In genomic region chr16:2450975-2451381, GRCh38 we compare ENCODE assay signal across 23 cellular contexts. TPM values are rescaled to one million over a fixed set of nuclear protein-coding genes. Genes with fewer than 3 reads are reported as not detected.
DNase-seq lines count a peak whose midpoint lies in the region; ATAC-seq, FAIRE-seq and TF ChIP-seq lines count a peak whose summit lies in the region.
"Had no signal": no experiment of that assay in that cellular context is flagged by ENCODE, and none has a peak within 500 bp of the region (broad histone marks: within the 10 kb centered on the region; RNA-seq: fewer than 3 reads in every experiment).

No MANE protein-coding gene starts in this region.

- H4K8ac ChIP-seq in neuronal stem cell (ENCODE audit: low read depth, low read length) = no peak overlapping the region

- DNase-seq in right cardiac atrium = peak in 2 of 3 donors; percentile 40 to 56
- DNase-seq in Right ventricle myocardium inferior (ENCODE audit: missing footprints) = no peak
- DNase-seq in K562 (ENCODE audit: extremely low read depth in 1 of 4, low spot score in 3 of 4) = no peak
- no peak for DNase-seq in neuronal stem cell (ENCODE audit: low spot score)
- no peak for DNase-seq in BE2C
- no peak for DNase-seq in SK-N-DZ (ENCODE audit: low spot score)
- DNase-seq: 8988T; ACHN; CD4-positive, alpha-beta T cell; IMR-90; MM.1S; NCI-H2029; NCI-H446; NCI-H524 treated with DMSO at 0.1 percent for 48 hours; NCI-H774 had no signal

- no peak overlapping the region for H3K4me3 ChIP-seq in right cardiac atrium (ENCODE audit: low read length)
- H3K4me3 ChIP-seq in K562 = no peak overlapping the region
- H3K4me3 ChIP-seq in neuronal stem cell (ENCODE audit: low read length in 2 of 2) = no peak overlapping the region
- no peak overlapping the region for H3K4me3 ChIP-seq in BE2C (ENCODE audit: low read depth, low read length)

- TF ChIP-seq POLR2A in K562 (conservative IDR thresholded peaks at IDR 0.05) = no peak

- TF ChIP-seq EP300 in K562 (IDR thresholded peaks at IDR 0.05; ENCODE audit: low read length) = no peak

- H3K9me3 ChIP-seq in right cardiac atrium (ENCODE audit: control insufficient read depth, low read length) (no peaks in the 10 kb centered on the region), K562 (replicated peaks; ENCODE audit: control insufficient read depth, insufficient read depth, low read depth, low read length) (no peaks in the 10 kb centered on the region), neuronal stem cell (replicated peaks in 1 of 2; ENCODE audit: control insufficient read depth in 2 of 2, insufficient read depth in 1 of 2, low read depth in 1 of 2, low read length in 2 of 2) (no peaks in the 10 kb centered on the region), BE2C (no peaks in the 10 kb centered on the region)

- no peak overlapping the region for H3K4me2 ChIP-seq in K562 (ENCODE audit: insufficient read depth, low read length)
- no peak overlapping the region for H3K4me2 ChIP-seq in neuronal stem cell (ENCODE audit: insufficient read depth, low read length, poor library complexity, severe bottlenecking)
- H3K4me2 ChIP-seq: KMS-11 had no signal

- no peaks in the 10 kb centered on the region for H3K4me1 ChIP-seq in right cardiac atrium (ENCODE audit: control insufficient read depth, insufficient read depth, low read length)
- H3K4me1 ChIP-seq in K562 (replicated peaks in 1 of 2; ENCODE audit: control insufficient read depth in 2 of 2, insufficient read depth in 2 of 2, low read length in 2 of 2) = peaks cover 0 to 33% of the 10 kb centered on the region in 2 experiments; a peak in 2 of 5 replicates
- H3K4me1 ChIP-seq in neuronal stem cell (ENCODE audit: control insufficient read depth in 2 of 2, insufficient read depth in 1 of 2, low read depth in 1 of 2, low read length in 2 of 2) = no peaks in the 10 kb centered on the region
- H3K4me1 ChIP-seq in BE2C = no peaks in the 10 kb centered on the region

- in situ Hi-C loops in K562 (cut with MboI) = no loop called here

- WGBS in right cardiac atrium = 94% methylated on average over 19 of the region's 19 CpGs
- 93% methylated on average over 15 of the region's 19 CpGs for WGBS in K562 (ENCODE audit: insufficient coverage, low coverage, missing lambda C conversion rate)
- WGBS in neuronal stem cell (ENCODE audit: extremely low coverage in 2 of 2, insufficient read length in 2 of 2, insufficient replicate concordance in 1 of 2), 2 donors = no CpG with 5 or more reads among the region's 19 CpGs

- no peak for FAIRE-seq in K562 (lab: Jason Lieb, UNC)
- FAIRE-seq: D721Med, GM19239, H1, HTR-8/SVneo, RCC 7860 had no signal

- H2BK5ac ChIP-seq in neuronal stem cell (ENCODE audit: low read length) = no peak overlapping the region

- peak overlapping the region; percentile 43 for H3K23ac ChIP-seq in neuronal stem cell (ENCODE audit: low read depth, low read length, poor library complexity)

- TF ChIP-seq CTCF in K562 (IDR thresholded peaks at IDR 0.05 in 2 of 3, conservative IDR thresholded peaks at IDR 0.05 in 1 of 3; ENCODE audit: insufficient read depth in 2 of 3, low read depth in 1 of 3, low read length in 3 of 3) = no peak
- no peak for TF ChIP-seq CTCF in BE2C (IDR thresholded peaks at IDR 0.05; ENCODE audit: low read depth, low read length)

- CTCF ChIA-PET in K562 (lab: Yijun Ruan, JAX; ENCODE audit: low intra/inter-chr PET ratio) = interaction anchor here (0.6 kb wide), 1 partner anchor 59 kb away, joined by 3 read pairs; no protein-coding TSS in a partner anchor

- ATAC-seq in right cardiac atrium = no peak
- no peak for ATAC-seq in Right ventricle myocardium inferior
- ATAC-seq in K562 = no peak
- ATAC-seq in HG03378 (IDR thresholded peaks at IDR 0.05; ENCODE audit: unreplicated experiment) = no peak

- H3K27me3 ChIP-seq in right cardiac atrium (ENCODE audit: control insufficient read depth, insufficient read depth) (no peaks in the 10 kb centered on the region), K562 (ENCODE audit: control insufficient read depth in 2 of 2, insufficient read depth in 2 of 2, low read length in 2 of 2) (no peaks in the 10 kb centered on the region; a peak in 1 of 5 replicates), neuronal stem cell (ENCODE audit: control insufficient read depth in 3 of 3, insufficient read depth in 3 of 3, low read depth in 1 of 3, low read length in 3 of 3) (no peaks in the 10 kb centered on the region), BE2C (no peaks in the 10 kb centered on the region)

- no peak overlapping the region for H3K4ac ChIP-seq in neuronal stem cell (ENCODE audit: low read length)

- H3K79me2 ChIP-seq in K562 (ENCODE audit: control insufficient read depth, insufficient read depth, low read length) = no peaks in the 10 kb centered on the region

- H2BK120ac ChIP-seq in neuronal stem cell (ENCODE audit: low read depth, low read length) = no peak overlapping the region

- no TSS peak for BruUV-seq in K562 (replicated peaks; lab: Mats Ljungman, UMichigan)

- H3K14ac ChIP-seq in neuronal stem cell (ENCODE audit: low read length) = no peak overlapping the region

- POLR2A ChIA-PET in K562 (lab: Yijun Ruan, JAX) = interaction anchor here (0.6 to 2.2 kb wide), 4 partner anchors 8 to 21 kb away, joined by 4 to 10 read pairs (median 6); no protein-coding TSS in a partner anchor

- no peak overlapping the region for H2BK12ac ChIP-seq in neuronal stem cell (ENCODE audit: low read length)

- no peak overlapping the region for H4K91ac ChIP-seq in neuronal stem cell (ENCODE audit: low read depth, low read length, poor library complexity)

- no peak overlapping the region for H3K27ac ChIP-seq in right cardiac atrium (ENCODE audit: low read length)
- no peak overlapping the region for H3K27ac ChIP-seq in K562 (ENCODE audit: extremely low read depth, low read depth, low read length)
- H3K27ac ChIP-seq in neuronal stem cell (replicated peaks; ENCODE audit: low read length) = no peak overlapping the region
- H3K27ac ChIP-seq in temporal lobe (ENCODE audit: low read depth, low read length) = peak overlapping the region; percentile 64
- H3K27ac ChIP-seq: KMS-11 had no signal

- H2BK15ac ChIP-seq in neuronal stem cell (ENCODE audit: low read length) = no peak overlapping the region

- peaks cover 7% of the 10 kb centered on the region for H3K79me1 ChIP-seq in neuronal stem cell (ENCODE audit: low read depth, low read length)

- TF ChIP-seq RAD21 in K562 (CRISPR knock-in tag; conservative IDR thresholded peaks at IDR 0.05 in 1 of 2, IDR thresholded peaks at IDR 0.05 in 1 of 2) = no peak

- H3K36me3 ChIP-seq in K562 (ENCODE audit: control insufficient read depth, insufficient read depth, low read length) (peaks cover 91% of the 10 kb centered on the region; the same call in 2 of the 3 replicates), neuronal stem cell (replicated peaks in 1 of 2; ENCODE audit: control insufficient read depth in 2 of 2, insufficient read depth in 2 of 2, low read length in 2 of 2) (peaks cover 72 to 96% of the 10 kb centered on the region in 2 donors), BE2C (peaks cover 91% of the 10 kb centered on the region)

- H4K20me1 ChIP-seq in K562 (replicated peaks; ENCODE audit: control insufficient read depth, insufficient read depth, low read length) = no peaks in the 10 kb centered on the region

- no peak overlapping the region for H2AK5ac ChIP-seq in neuronal stem cell (ENCODE audit: low read depth, low read length)

- H3K18ac ChIP-seq in neuronal stem cell (ENCODE audit: low read length) = no peak overlapping the region

- H3K9me1 ChIP-seq in K562 (ENCODE audit: control insufficient read depth, insufficient read depth, low read length) = no peaks in the 10 kb centered on the region

- H3K9ac ChIP-seq in K562 (ENCODE audit: insufficient read depth in 1 of 2, low read depth in 2 of 2, low read length in 2 of 2) (peak overlapping the region in 1 of 2 experiments; percentile 58; a peak in 1 of 4 replicates), neuronal stem cell (ENCODE audit: low read depth, low read length, poor library complexity) (no peak overlapping the region)
- H3K9ac ChIP-seq: KMS-11 had no signal

- no peak overlapping the region for H2AFZ ChIP-seq in K562 (ENCODE audit: low read depth, low read length)
- H2AFZ ChIP-seq in neuronal stem cell (ENCODE audit: low read length) = no peak overlapping the region

- intact Hi-C loops in right cardiac atrium (cut with DNase I) = no loop called here
- intact Hi-C loops in Right ventricle myocardium inferior (cut with DNase I) = no loop called here
- intact Hi-C loops in K562 (cut with micrococcal nuclease) = no loop called here

RNA-seq across cellular contexts. Expression of gene TEDC2, which starts 8.9 kb away (rescaled TPM):
- total RNA-seq in right cardiac atrium = 1 to 10 TPM in 2 of 4 donors, under 1 TPM in 2; 0.58 to 2.2 (median 1.2) TPM
- polyA plus RNA-seq in right cardiac atrium = 1.5 TPM
- 0.95 TPM for total RNA-seq in Right ventricle myocardium inferior
- total RNA-seq in K562 (2011; cell fraction: chromatin; rRNA removed; ENCODE audit: low replicate concordance) = 28.4 and 114 TPM in 2 replicates
- total RNA-seq in K562 (2011; cell fraction: nucleolus; rRNA removed) = 102 and 124 TPM in 2 replicates
- total RNA-seq in K562 (2011; cell fraction: nucleoplasm; rRNA removed) = 40.8 and 51.4 TPM in 2 replicates
- total RNA-seq in K562 (2014; rRNA removed) = 50.2 and 66.0 TPM in 2 replicates
- total RNA-seq in K562 (2014; rRNA removed; fragmentation: Illumina TruSeq; extraction: Trizol) = 6.4 and 11.6 TPM in 2 replicates
- total RNA-seq in K562 (2015; rRNA removed; fragmentation: Illumina TruSeq; extraction: Trizol) = 25.8 and 28.4 TPM in 2 replicates
- 43.0 and 46.1 TPM in 2 replicates for total RNA-seq in K562 (2021)
- polyA plus RNA-seq in K562 (2011; rRNA removed) = 11.5 and 19.7 TPM in 2 replicates
- 12.4 and 30.6 TPM in 2 replicates for polyA plus RNA-seq in K562 (2011; cell fraction: cytosol; rRNA removed)
- polyA plus RNA-seq in K562 (2011; cell fraction: nucleus; rRNA removed) = 115 and 152 TPM in 2 replicates
- 25.5 and 36.0 TPM in 2 replicates for polyA plus RNA-seq in K562 (2012)
- 17.6 and 21.1 TPM in 2 replicates for polyA plus RNA-seq in K562 (2014; fragmentation: Illumina TruSeq; extraction: Trizol)
- polyA plus RNA-seq in K562 (2014; fragmentation: Nextera tagmentation; extraction: Ambion mirVana) = 1 to 10 TPM in 1 of 2 experiments, under 1 TPM in 1; 0.75 to 2.2 TPM
- 46.1 and 57.0 TPM in 2 replicates for polyA plus RNA-seq in K562 (2014; rRNA removed)
- 3.6 and 6.3 TPM in 2 replicates for polyA minus RNA-seq in K562 (2011; rRNA and poly(A)+ RNA removed)
- 5.9 and 8.8 TPM in 2 replicates for polyA minus RNA-seq in K562 (2011; cell fraction: cytosol; rRNA and poly(A)+ RNA removed)
- polyA minus RNA-seq in K562 (2011; cell fraction: nucleus; rRNA and poly(A)+ RNA removed) = 44.7 and 53.2 TPM in 2 replicates
- 31.4 TPM for polyA plus RNA-seq in neuronal stem cell (2013, experiment 1 of 2)
- polyA plus RNA-seq in neuronal stem cell (2013, experiment 2 of 2) = 29.6 TPM
- total RNA-seq in temporal lobe = 3.9 TPM
- 13.3 TPM for polyA plus RNA-seq in BE2C (2012; ENCODE audit: insufficient read depth, insufficient read length, low read depth)
- 86.3 and 92.3 TPM in 2 replicates for polyA plus RNA-seq in SK-N-DZ (2014; cell fraction: cytosol; rRNA removed)
- polyA plus RNA-seq in SK-N-DZ (2014; cell fraction: nucleus; rRNA removed) = 407 TPM in 2 replicates

RNA-seq across cellular contexts. Expression of gene NTN3, which starts 20.1 kb away (rescaled TPM):
- total RNA-seq in right cardiac atrium (1 to 10 TPM in 2 of 4 donors, under 1 TPM in 2; 0.50 to 1.8 (median 0.90) TPM), Right ventricle myocardium inferior (0.19 TPM), K562 (2014; rRNA removed) (not detected in 2 replicates), K562 (2014; rRNA removed; fragmentation: Illumina TruSeq; extraction: Trizol) (not detected in 2 replicates), K562 (2015; rRNA removed; fragmentation: Illumina TruSeq; extraction: Trizol) (not detected in 2 replicates), K562 (2021) (not detected in 2 replicates), temporal lobe (3.2 TPM)
- polyA plus RNA-seq in right cardiac atrium (0.59 TPM), K562 (2011; rRNA removed) (not detected in 2 replicates), K562 (2014; fragmentation: Illumina TruSeq; extraction: Trizol) (not detected in 2 replicates), K562 (2014; fragmentation: Nextera tagmentation; extraction: Ambion mirVana) (not detected), K562 (2014; rRNA removed) (not detected in 2 replicates)
- 0.42 TPM in 1 of 2 replicates, not detected in the other for total RNA-seq in K562 (2011; cell fraction: chromatin; rRNA removed; ENCODE audit: low replicate concordance)
- total RNA-seq in K562 (2011; cell fraction: nucleolus; rRNA removed) = 0.13 and 0.17 TPM in 2 replicates
- not detected in 2 replicates for total RNA-seq in K562 (2011; cell fraction: nucleoplasm; rRNA removed)
- not detected in 2 replicates for polyA plus RNA-seq in K562 (2011; cell fraction: cytosol; rRNA removed)
- polyA plus RNA-seq in K562 (2011; cell fraction: nucleus; rRNA removed) = not detected in 2 replicates
- polyA plus RNA-seq in K562 (2012) = 0.07 and 0.08 TPM in 2 replicates
- not detected in 2 replicates for polyA minus RNA-seq in K562 (2011; rRNA and poly(A)+ RNA removed)
- not detected in 2 replicates for polyA minus RNA-seq in K562 (2011; cell fraction: cytosol; rRNA and poly(A)+ RNA removed)
- polyA minus RNA-seq in K562 (2011; cell fraction: nucleus; rRNA and poly(A)+ RNA removed) = not detected in 2 replicates
- polyA plus RNA-seq in neuronal stem cell (2013, experiment 1 of 2) = 0.96 TPM
- polyA plus RNA-seq in neuronal stem cell (2013, experiment 2 of 2) = 1.1 TPM
- 4.2 TPM for polyA plus RNA-seq in BE2C (2012; ENCODE audit: insufficient read depth, insufficient read length, low read depth)
- polyA plus RNA-seq in SK-N-DZ (2014; cell fraction: cytosol; rRNA removed) = 9.0 and 10.7 TPM in 2 replicates
- 14.6 and 17.0 TPM in 2 replicates for polyA plus RNA-seq in SK-N-DZ (2014; cell fraction: nucleus; rRNA removed)
- total RNA-seq: CD4-positive, alpha-beta T cell had no signal

RNA-seq across cellular contexts. Expression of gene CCNF, which starts 21.7 kb away (rescaled TPM):
- total RNA-seq in right cardiac atrium (1 to 10 TPM in 3 of 4 donors, under 1 TPM in 1; 0.78 to 1.9 (median 1.5) TPM), Right ventricle myocardium inferior (1.2 TPM), K562 (2014; rRNA removed) (46.2 and 66.4 TPM in 2 replicates), K562 (2014; rRNA removed; fragmentation: Illumina TruSeq; extraction: Trizol) (26.2 and 29.5 TPM in 2 replicates), K562 (2015; rRNA removed; fragmentation: Illumina TruSeq; extraction: Trizol) (34.2 and 36.9 TPM in 2 replicates), K562 (2021) (62.9 and 70.1 TPM in 2 replicates), temporal lobe (6.6 TPM)
- polyA plus RNA-seq in right cardiac atrium (0.70 TPM), K562 (2011; rRNA removed) (18.5 and 18.8 TPM in 2 replicates), K562 (2014; fragmentation: Illumina TruSeq; extraction: Trizol) (30.8 and 43.5 TPM in 2 replicates), K562 (2014; fragmentation: Nextera tagmentation; extraction: Ambion mirVana) (1 to 10 TPM; 4.1 to 5.4 TPM), K562 (2014; rRNA removed) (24.6 and 28.5 TPM in 2 replicates)
- 85.7 and 196 TPM in 2 replicates for total RNA-seq in K562 (2011; cell fraction: chromatin; rRNA removed; ENCODE audit: low replicate concordance)
- 118 and 124 TPM in 2 replicates for total RNA-seq in K562 (2011; cell fraction: nucleolus; rRNA removed)
- total RNA-seq in K562 (2011; cell fraction: nucleoplasm; rRNA removed) = 119 and 147 TPM in 2 replicates
- polyA plus RNA-seq in K562 (2011; cell fraction: cytosol; rRNA removed) = 23.2 and 35.3 TPM in 2 replicates
- 34.8 and 58.2 TPM in 2 replicates for polyA plus RNA-seq in K562 (2011; cell fraction: nucleus; rRNA removed)
- 35.0 and 35.7 TPM in 2 replicates for polyA plus RNA-seq in K562 (2012)
- 39.0 and 67.5 TPM in 2 replicates for polyA minus RNA-seq in K562 (2011; rRNA and poly(A)+ RNA removed)
- polyA minus RNA-seq in K562 (2011; cell fraction: cytosol; rRNA and poly(A)+ RNA removed) = 65.5 and 70.9 TPM in 2 replicates
- 35.1 and 42.3 TPM in 2 replicates for polyA minus RNA-seq in K562 (2011; cell fraction: nucleus; rRNA and poly(A)+ RNA removed)
- 26.8 TPM for polyA plus RNA-seq in neuronal stem cell (2013, experiment 1 of 2)
- 26.7 TPM for polyA plus RNA-seq in neuronal stem cell (2013, experiment 2 of 2)
- 18.6 TPM for polyA plus RNA-seq in BE2C (2012; ENCODE audit: insufficient read depth, insufficient read length, low read depth)
- polyA plus RNA-seq in SK-N-DZ (2014; cell fraction: cytosol; rRNA removed) = 56.4 and 70.1 TPM in 2 replicates
- 58.5 and 63.8 TPM in 2 replicates for polyA plus RNA-seq in SK-N-DZ (2014; cell fraction: nucleus; rRNA removed)

RNA-seq across cellular contexts. Expression of gene TBC1D24, which starts 23.9 kb away (rescaled TPM):
- total RNA-seq in right cardiac atrium (10 to 100 TPM; 11.6 to 15.5 (median 13.0) TPM), Right ventricle myocardium inferior (14.8 TPM), K562 (2014; rRNA removed) (7.2 and 13.4 TPM in 2 replicates), K562 (2014; rRNA removed; fragmentation: Illumina TruSeq; extraction: Trizol) (4.2 and 4.9 TPM in 2 replicates), K562 (2015; rRNA removed; fragmentation: Illumina TruSeq; extraction: Trizol) (9.1 and 11.2 TPM in 2 replicates), K562 (2021) (22.6 and 24.3 TPM in 2 replicates), temporal lobe (22.1 TPM)
- polyA plus RNA-seq in right cardiac atrium (5.7 TPM), K562 (2011; rRNA removed) (5.7 and 9.4 TPM in 2 replicates), K562 (2014; fragmentation: Illumina TruSeq; extraction: Trizol) (7.2 and 9.4 TPM in 2 replicates), K562 (2014; fragmentation: Nextera tagmentation; extraction: Ambion mirVana) (1 to 10 TPM; 1.7 to 4.2 TPM), K562 (2014; rRNA removed) (8.3 and 9.3 TPM in 2 replicates)
- 29.2 and 69.3 TPM in 2 replicates for total RNA-seq in K562 (2011; cell fraction: chromatin; rRNA removed; ENCODE audit: low replicate concordance)
- total RNA-seq in K562 (2011; cell fraction: nucleolus; rRNA removed) = 36.9 and 38.2 TPM in 2 replicates
- 27.0 and 36.9 TPM in 2 replicates for total RNA-seq in K562 (2011; cell fraction: nucleoplasm; rRNA removed)
- 7.1 and 12.3 TPM in 2 replicates for polyA plus RNA-seq in K562 (2011; cell fraction: cytosol; rRNA removed)
- 22.9 and 34.2 TPM in 2 replicates for polyA plus RNA-seq in K562 (2011; cell fraction: nucleus; rRNA removed)
- 8.5 and 9.1 TPM in 2 replicates for polyA plus RNA-seq in K562 (2012)
- polyA minus RNA-seq in K562 (2011; rRNA and poly(A)+ RNA removed) = 6.5 and 9.7 TPM in 2 replicates
- 13.1 and 14.3 TPM in 2 replicates for polyA minus RNA-seq in K562 (2011; cell fraction: cytosol; rRNA and poly(A)+ RNA removed)
- polyA minus RNA-seq in K562 (2011; cell fraction: nucleus; rRNA and poly(A)+ RNA removed) = 12.5 and 15.3 TPM in 2 replicates
- 7.1 TPM for polyA plus RNA-seq in neuronal stem cell (2013, experiment 1 of 2)
- polyA plus RNA-seq in neuronal stem cell (2013, experiment 2 of 2) = 7.2 TPM
- 27.6 TPM for polyA plus RNA-seq in BE2C (2012; ENCODE audit: insufficient read depth, insufficient read length, low read depth)
- 13.5 and 17.0 TPM in 2 replicates for polyA plus RNA-seq in SK-N-DZ (2014; cell fraction: cytosol; rRNA removed)
- 19.9 and 29.5 TPM in 2 replicates for polyA plus RNA-seq in SK-N-DZ (2014; cell fraction: nucleus; rRNA removed)

Comparison
In these comparisons a context has a peak if more than half of its experiments do, and no peak if none do; other contexts are left out.
1. DNase-seq: peak in right cardiac atrium (2 of 3); none in Right ventricle myocardium inferior (single experiment), K562 (0 of 4), neuronal stem cell (single experiment), BE2C (single experiment) and SK-N-DZ (single experiment).